10 cellular contexts compared by ENCODE assay signal in the genomic region with DNA sequence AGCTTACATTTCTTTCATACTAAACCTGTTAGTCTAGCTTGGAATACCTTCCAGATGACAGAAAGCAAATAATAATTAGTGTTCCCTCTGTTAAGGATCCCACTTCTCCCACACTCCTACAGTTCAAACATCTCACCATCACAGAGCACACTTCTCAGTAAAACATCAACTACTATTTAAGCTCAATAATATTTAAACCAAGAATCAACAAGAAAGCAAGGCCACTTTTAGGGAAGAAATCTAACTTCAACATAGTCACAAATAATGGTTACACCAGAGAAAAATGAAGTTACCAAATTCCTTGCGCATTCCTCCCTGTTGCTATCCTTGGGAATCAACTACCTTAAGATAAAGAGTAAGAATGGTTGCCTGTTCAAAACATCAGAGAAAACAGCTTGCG. TPM values are rescaled to one million over a fixed set of nuclear protein-coding genes. Genes with fewer than 3 reads are reported as not detected.
A peak's percentile ranks its signal among the peaks of the same experiment; 100 is the strongest.
DNase-seq lines count a peak whose midpoint lies in the region; ATAC-seq and TF ChIP-seq lines count a peak whose summit lies in the region.
"Had no signal": no experiment of that assay in that cellular context is flagged by ENCODE, and none has a peak within 500 bp of the region (broad histone marks: within the 10 kb centered on the region; RNA-seq: fewer than 3 reads in every experiment).

No MANE protein-coding gene starts in this region.

- intact Hi-C loops in Calu3 (cut with micrococcal nuclease; ENCODE audit: unreplicated experiment), result loop anchor here (5.0 kb wide), 2 partner anchors 50 to 230 kb away; a partner anchor contains a TSS
- intact Hi-C loops in dendritic cell treated with granulocyte-macrophage colony-stimulating factor and Interleukin-4, amounts not matched to agents 40 ng/mL and 50 ng/mL, for 4 days (cut with micrococcal nuclease), result no loop called here

- peaks cover 12% of the 10 kb centered on the region for H3K9me3 Mint-ChIP-seq in Calu3 (ENCODE audit: low read depth, unreplicated experiment)
- H3K9me3 Mint-ChIP-seq in dendritic cell treated with granulocyte-macrophage colony-stimulating factor and Interleukin-4, amounts not matched to agents 40 ng/mL and 50 ng/mL, for 4 days, result no peaks in the 10 kb centered on the region

- TF ChIP-seq POLR2A in NB4 (IDR thresholded peaks at IDR 0.05; ENCODE audit: extremely low read depth, insufficient read length), result no peak

- H3K4me1 ChIP-seq in neutrophil (ENCODE audit: control insufficient read depth in 1 of 2, insufficient read depth in 1 of 2, low read depth in 1 of 2, low read length in 1 of 2), result peaks cover 29 to 31% of the 10 kb centered on the region in 2 experiments

- H3K4me3 ChIP-seq in NB4 (ENCODE audit: low read depth, low read length), result peak overlapping the region; percentile 88
- peak overlapping the region in 1 of 2 experiments; percentile 94 for H3K4me3 ChIP-seq in neutrophil (ENCODE audit: low read depth in 1 of 2, low read length in 1 of 2)

- peaks cover 41% of the 10 kb centered on the region for H3K36me3 Mint-ChIP-seq in Calu3 (ENCODE audit: insufficient read depth, unreplicated experiment)
- peaks cover 47% of the 10 kb centered on the region for H3K36me3 Mint-ChIP-seq in dendritic cell treated with granulocyte-macrophage colony-stimulating factor and Interleukin-4, amounts not matched to agents 40 ng/mL and 50 ng/mL, for 4 days (ENCODE audit: low read depth)

- no peaks in the 10 kb centered on the region for H3K36me3 ChIP-seq in neutrophil

- DNase-seq in Calu3 (no peak), NB4 (ENCODE audit: low read depth) (no peak), NCI-H2196 (lab: John Stamatoyannopoulos, UW; ENCODE audit: unreplicated experiment) (no peak)
- no peak for DNase-seq in stimulated activated naive CD4-positive, alpha-beta T cell (lab: John Stamatoyannopoulos, UW)
- DNase-seq: amniotic stem cell, NCI-H2029, occipital lobe had no signal

- no peaks in the 10 kb centered on the region for H3K27me3 ChIP-seq in neutrophil

- CTCF ChIA-PET in Calu3 (lab: Charles Lee), result interaction anchor here (1.1 kb wide), 1 partner anchor 12 kb away, joined by 3 read pairs; no protein-coding TSS in a partner anchor

- no peaks in the 10 kb centered on the region for H3K27me3 Mint-ChIP-seq in Calu3 (ENCODE audit: unreplicated experiment)
- no peaks in the 10 kb centered on the region for H3K27me3 Mint-ChIP-seq in dendritic cell treated with granulocyte-macrophage colony-stimulating factor and Interleukin-4, amounts not matched to agents 40 ng/mL and 50 ng/mL, for 4 days

- no peak for ATAC-seq in GM21367 (IDR thresholded peaks at IDR 0.05; ENCODE audit: unreplicated experiment)

- H3K27ac Mint-ChIP-seq in Calu3 (ENCODE audit: unreplicated experiment), result peak overlapping the region; percentile 98
- peak overlapping the region; percentile 99 for H3K27ac Mint-ChIP-seq in dendritic cell treated with granulocyte-macrophage colony-stimulating factor and Interleukin-4, amounts not matched to agents 40 ng/mL and 50 ng/mL, for 4 days

- TF ChIP-seq CTCF in Calu3 (IDR thresholded peaks at IDR 0.05; ENCODE audit: unreplicated experiment) (no peak), NB4 (IDR thresholded peaks at IDR 0.05; ENCODE audit: low read depth, low read length) (no peak), neutrophil (IDR thresholded peaks at IDR 0.05) (no peak)

- peak overlapping the region; percentile 87 for H3K27ac ChIP-seq in neutrophil

- BruUV-seq in Calu3 (replicated peaks; lab: Mats Ljungman, UMichigan), result no TSS peak

- H3K4me3 Mint-ChIP-seq in Calu3 (ENCODE audit: low read depth, unreplicated experiment), result peak overlapping the region; percentile 98
- H3K4me3 Mint-ChIP-seq in dendritic cell treated with granulocyte-macrophage colony-stimulating factor and Interleukin-4, amounts not matched to agents 40 ng/mL and 50 ng/mL, for 4 days, result peak overlapping the region; percentile 96

- peaks cover 18% of the 10 kb centered on the region for H3K4me1 Mint-ChIP-seq in Calu3 (ENCODE audit: low read depth, unreplicated experiment)
- peaks cover 40% of the 10 kb centered on the region for H3K4me1 Mint-ChIP-seq in dendritic cell treated with granulocyte-macrophage colony-stimulating factor and Interleukin-4, amounts not matched to agents 40 ng/mL and 50 ng/mL, for 4 days (ENCODE audit: low read depth)

- H3K9me3 ChIP-seq in neutrophil, result no peaks in the 10 kb centered on the region

RNA-seq across cellular contexts. Expression of a gene that starts 1.6 kb away (rescaled TPM):
- 63.1 and 72.9 TPM in 2 replicates for total RNA-seq in Calu3 (2022)

RNA-seq across cellular contexts. Expression of a gene that starts 50.6 kb away (rescaled TPM):
- total RNA-seq in Calu3 (2022), result 153 and 164 TPM in 2 replicates
